In genomic region chr17:61158372-61158771, GRCh38 we compare ENCODE assay signal across 18 cellular contexts.
A peak's percentile ranks its signal among the peaks of the same experiment; 100 is the strongest.
DNase-seq lines count a peak whose midpoint lies in the region; ATAC-seq and TF ChIP-seq lines count a peak whose summit lies in the region.
"Had no signal": no experiment of that assay in that cellular context is flagged by ENCODE, and none has a peak within 500 bp of the region (broad histone marks: within the 10 kb centered on the region; RNA-seq: fewer than 3 reads in every experiment).

No MANE protein-coding gene starts in this region.

- no peak overlapping the region for H3K9ac ChIP-seq in endocrine pancreas (ENCODE audit: control insufficient read depth, insufficient read depth, low read length)
- H3K9ac ChIP-seq: BLaER1 treated with 17β-estradiol and CSF1 and Interleukin-3, amounts not matched to agents 10 nM and 100 nM had no signal

- H3K4me2 ChIP-seq in osteoblast (ENCODE audit: insufficient read depth, low read length), result peak overlapping the region; percentile 80
- H3K4me2 ChIP-seq: BLaER1 treated with 17β-estradiol and CSF1 and Interleukin-3, amounts not matched to agents 10 nM and 100 nM had no signal

- H3K4me3 ChIP-seq in heart left ventricle, result peak overlapping the region in 5 of 12 donors; percentile 4 to 39 (median 30)
- no peak overlapping the region for H3K4me3 ChIP-seq in SJSA1
- peak overlapping the region; percentile 75 for H3K4me3 ChIP-seq in endocrine pancreas (ENCODE audit: control insufficient read depth, insufficient read depth, low read length)
- H3K4me3 ChIP-seq in osteoblast (ENCODE audit: insufficient read depth, low read length), result peak overlapping the region; percentile 56
- H3K4me3 ChIP-seq: BLaER1 treated with 17β-estradiol and CSF1 and Interleukin-3, amounts not matched to agents 10 nM and 100 nM had no signal

- 77 to 88% (median 80%) methylated on average over 3 of the region's 3 CpGs for WGBS in heart left ventricle, 4 donors

- H3K9me3 ChIP-seq in heart left ventricle (no peaks in the 10 kb centered on the region), SJSA1 (replicated peaks) (no peaks in the 10 kb centered on the region), endocrine pancreas (ENCODE audit: control insufficient read depth, low read length) (no peaks in the 10 kb centered on the region), osteoblast (ENCODE audit: low read depth, low read length) (no peaks in the 10 kb centered on the region)

- DNase-seq in heart left ventricle, result no peak
- DNase-seq in Right ventricle myocardium inferior (ENCODE audit: missing footprints), result no peak
- DNase-seq in SJSA1 (ENCODE audit: low read depth in 1 of 2, low spot score in 2 of 2), result no peak
- DNase-seq in osteoblast (ENCODE audit: insufficient read length, low spot score, missing footprints), result no peak
- DNase-seq in MV-4-11 (lab: John Stamatoyannopoulos, UW), result no peak
- DNase-seq: activated CD4-positive, alpha-beta T cell treated with anti-CD3 and anti-CD28 coated beads for 1 hour; activated CD8-positive, alpha-beta memory T cell treated with anti-CD3 and anti-CD28 coated beads for 24 hours; activated naive CD4-positive, alpha-beta T cell treated with Interleukin-2 at 50 U/mL for 16 hours; activated T-cell treated with anti-CD3 and anti-CD28 coated beads, Interleukin-2, amount 50 U/mL, for 4 hours; islet precursor cell; NCI-H2171; retina; stimulated activated CD4-positive, alpha-beta T cell treated with anti-CD3 and anti-CD28 coated beads, Interleukin-12 subunit alpha, Interleukin-12 subunit beta, amount 100 ng/mL, for 4 hours; T-cell had no signal

- H3K4me1 ChIP-seq in heart left ventricle (peaks cover 0 to 9% (median 0%) of the 10 kb centered on the region in 12 donors), SJSA1 (replicated peaks) (peaks cover 40% of the 10 kb centered on the region), endocrine pancreas (ENCODE audit: control insufficient read depth, insufficient read depth, low read length) (peaks cover 25% of the 10 kb centered on the region), osteoblast (ENCODE audit: insufficient read depth, low read length) (peaks cover 27% of the 10 kb centered on the region)

- H3K79me2 ChIP-seq in osteoblast (ENCODE audit: insufficient read depth, low read length), result no peaks in the 10 kb centered on the region

- intact Hi-C loops in heart left ventricle (cut with DNase I), result no loop called here
- intact Hi-C loops in Right ventricle myocardium inferior (cut with DNase I), result no loop called here

- ATAC-seq in heart left ventricle, result no peak
- ATAC-seq in Right ventricle myocardium inferior, result no peak
- ATAC-seq in HG03175 (IDR thresholded peaks at IDR 0.05; ENCODE audit: unreplicated experiment), result no peak
- ATAC-seq in GM18867 (IDR thresholded peaks at IDR 0.05; ENCODE audit: unreplicated experiment), result no peak
- ATAC-seq: activated T-cell treated with anti-CD3 and anti-CD28 coated beads, Interleukin-2, amount 50 U/mL, for 4 hours; T-cell had no signal

- H4K20me1 ChIP-seq in osteoblast (ENCODE audit: insufficient read depth, low read length), result no peaks in the 10 kb centered on the region
- H4K20me1 ChIP-seq: BLaER1 treated with 17β-estradiol and CSF1 and Interleukin-3, amounts not matched to agents 10 nM and 100 nM had no signal

- H3K27ac ChIP-seq in heart left ventricle (peak overlapping the region in 7 of 12 donors; percentile 2 to 60 (median 41)), SJSA1 (peak overlapping the region; percentile 71), osteoblast (ENCODE audit: low read depth, low read length) (peak overlapping the region; percentile 60)
- H3K27ac ChIP-seq: BLaER1 treated with 17β-estradiol and CSF1 and Interleukin-3, amounts not matched to agents 10 nM and 100 nM had no signal

- H2AFZ ChIP-seq in osteoblast (ENCODE audit: low read length), result no peak overlapping the region

- H3K36me3 ChIP-seq in heart left ventricle, result no peaks in the 10 kb centered on the region
- no peaks in the 10 kb centered on the region for H3K36me3 ChIP-seq in SJSA1
- H3K36me3 ChIP-seq in endocrine pancreas (ENCODE audit: control insufficient read depth, insufficient read depth, low read length), result no peaks in the 10 kb centered on the region
- no peaks in the 10 kb centered on the region for H3K36me3 ChIP-seq in osteoblast (ENCODE audit: insufficient read depth, low read length)
- H3K36me3 ChIP-seq: BLaER1 treated with 17β-estradiol and CSF1 and Interleukin-3, amounts not matched to agents 10 nM and 100 nM had no signal

- TF ChIP-seq CTCF in heart left ventricle (IDR thresholded peaks at IDR 0.05) (no peak), osteoblast (IDR thresholded peaks at IDR 0.05; ENCODE audit: extremely low read depth, low read depth, low read length) (no peak)

- no peak for TF ChIP-seq POLR2A in heart left ventricle (IDR thresholded peaks at IDR 0.05)

- H3K27me3 ChIP-seq in heart left ventricle (no peaks in the 10 kb centered on the region), SJSA1 (replicated peaks) (no peaks in the 10 kb centered on the region), endocrine pancreas (ENCODE audit: control insufficient read depth, insufficient read depth, low read length) (no peaks in the 10 kb centered on the region), osteoblast (ENCODE audit: insufficient read depth, low read length) (no peaks in the 10 kb centered on the region)
- H3K27me3 ChIP-seq: BLaER1 treated with 17β-estradiol and CSF1 and Interleukin-3, amounts not matched to agents 10 nM and 100 nM had no signal
